Comparison of ENCODE assay signal across 3 cellular contexts in the genomic region with DNA sequence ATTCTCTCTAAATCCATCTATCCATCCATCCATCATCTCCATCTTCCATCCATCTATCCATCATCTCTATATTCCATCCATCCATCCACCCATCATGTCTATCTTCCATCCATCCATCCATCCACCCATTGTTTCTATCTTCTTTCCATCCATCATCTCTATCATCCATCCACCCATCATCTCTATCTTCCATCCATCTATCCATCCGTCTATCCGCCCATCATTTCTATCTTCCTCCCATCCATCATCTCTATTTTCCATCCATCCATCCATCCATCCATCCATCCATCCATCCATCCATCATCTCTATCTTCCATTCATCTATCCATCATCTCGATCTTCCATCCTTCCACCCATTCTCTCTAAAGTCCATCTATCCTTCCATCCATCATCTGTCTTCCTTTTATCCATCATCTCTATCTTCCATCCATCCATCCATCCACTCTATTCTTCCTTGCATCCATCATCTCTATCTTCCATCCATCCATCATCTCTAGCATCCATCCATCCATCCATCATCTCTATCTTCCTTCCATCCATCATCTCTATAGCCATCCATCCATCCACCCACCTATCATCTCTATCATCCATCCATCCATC.
TF ChIP-seq lines count a peak whose summit lies in the region.

No MANE protein-coding gene starts in this region.

TF ChIP-seq in HepG2, 621 proteins besides CTCF, POLR2A, EP300 and RAD21:
- TF ChIP-seq, protein P1, sequence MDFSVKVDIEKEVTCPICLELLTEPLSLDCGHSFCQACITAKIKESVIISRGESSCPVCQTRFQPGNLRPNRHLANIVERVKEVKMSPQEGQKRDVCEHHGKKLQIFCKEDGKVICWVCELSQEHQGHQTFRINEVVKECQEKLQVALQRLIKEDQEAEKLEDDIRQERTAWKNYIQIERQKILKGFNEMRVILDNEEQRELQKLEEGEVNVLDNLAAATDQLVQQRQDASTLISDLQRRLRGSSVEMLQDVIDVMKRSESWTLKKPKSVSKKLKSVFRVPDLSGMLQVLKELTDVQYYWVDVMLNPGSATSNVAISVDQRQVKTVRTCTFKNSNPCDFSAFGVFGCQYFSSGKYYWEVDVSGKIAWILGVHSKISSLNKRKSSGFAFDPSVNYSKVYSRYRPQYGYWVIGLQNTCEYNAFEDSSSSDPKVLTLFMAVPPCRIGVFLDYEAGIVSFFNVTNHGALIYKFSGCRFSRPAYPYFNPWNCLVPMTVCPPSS (IDR thresholded peaks at IDR 0.05), result 0 out of 2 replicates have a peak, but pooled peaks have one; percentile 5
- no peak for TF ChIP-seq POGK (CRISPR knock-in tag; conservative IDR thresholded peaks at IDR 0.05)
- no peak for TF ChIP-seq ZNF713 (CRISPR knock-in tag; IDR thresholded peaks at IDR 0.05)
- no peak for TF ChIP-seq ZNF737 (CRISPR knock-in tag; IDR thresholded peaks at IDR 0.05; ENCODE audit: borderline replicate concordance)
- TF ChIP-seq ZKSCAN1 (IDR thresholded peaks at IDR 0.05; ENCODE audit: low read length), result no peak
TF ChIP-seq in HepG2: peak in this region for 1.

TF ChIP-seq in IMR-90, 13 proteins besides CTCF, POLR2A, EP300 and RAD21:
- no peak for TF ChIP-seq FOS (IDR thresholded peaks at IDR 0.05; ENCODE audit: low read depth, low read length)
- TF ChIP-seq MAFK (IDR thresholded peaks at IDR 0.05; ENCODE audit: low read depth, low read length), result no peak
- TF ChIP-seq BHLHE40 (IDR thresholded peaks at IDR 0.05; ENCODE audit: low read depth, low read length), result no peak
- no peak for TF ChIP-seq MAZ (IDR thresholded peaks at IDR 0.05; ENCODE audit: borderline replicate concordance, low read depth, low read length)
- TF ChIP-seq MXI1 (IDR thresholded peaks at IDR 0.05; ENCODE audit: borderline replicate concordance, low read depth, low read length), result no peak
TF ChIP-seq in IMR-90: peak in this region for 0.

TF ChIP-seq in H1, 55 proteins besides CTCF, POLR2A, EP300 and RAD21:
- no peak for TF ChIP-seq GTF2F1 (IDR thresholded peaks at IDR 0.05; ENCODE audit: borderline replicate concordance, low read depth, low read length)
- no peak for TF ChIP-seq TBP (IDR thresholded peaks at IDR 0.05; ENCODE audit: low read depth, low read length)
- TF ChIP-seq SRF (IDR thresholded peaks at IDR 0.05; ENCODE audit: low read depth, low read length), result no peak
- TF ChIP-seq RBBP5 (IDR thresholded peaks at IDR 0.05; ENCODE audit: borderline replicate concordance, low read depth, low read length), result no peak
- no peak for TF ChIP-seq SAP30 (IDR thresholded peaks at IDR 0.05; ENCODE audit: insufficient read depth, insufficient replicate concordance, low read length)
- TF ChIP-seq RFX5 (IDR thresholded peaks at IDR 0.05; ENCODE audit: borderline replicate concordance, low read depth, low read length), result no peak
- TF ChIP-seq CEBPB (IDR thresholded peaks at IDR 0.05; ENCODE audit: low read depth, low read length), result no peak
- no peak for TF ChIP-seq CHD7 (IDR thresholded peaks at IDR 0.05; ENCODE audit: insufficient replicate concordance, low read length)
- TF ChIP-seq EZH2 (IDR thresholded peaks at IDR 0.05; ENCODE audit: low read depth, low read length, severe bottlenecking), result no peak
- no peak for TF ChIP-seq TEAD4 (IDR thresholded peaks at IDR 0.05; ENCODE audit: low read depth, low read length)
- TF ChIP-seq HDAC2 (IDR thresholded peaks at IDR 0.05; ENCODE audit: borderline replicate concordance in 1 of 2, low read depth in 2 of 2, low read length in 2 of 2), result no peak
- no peak for TF ChIP-seq ASH2L (IDR thresholded peaks at IDR 0.05; ENCODE audit: low read length)
- TF ChIP-seq CBX5 (IDR thresholded peaks at IDR 0.05; ENCODE audit: low read depth, low read length), result no peak
- TF ChIP-seq YY1 (IDR thresholded peaks at IDR 0.05; ENCODE audit: low read depth, low read length), result no peak
- TF ChIP-seq POU5F1 (IDR thresholded peaks at IDR 0.05; ENCODE audit: low read depth, low read length), result no peak
- no peak for TF ChIP-seq CBX8 (IDR thresholded peaks at IDR 0.05; ENCODE audit: borderline replicate concordance, low read depth, low read length)
- no peak for TF ChIP-seq MAX (IDR thresholded peaks at IDR 0.05)
